ENCODE assay signal across 23 cellular contexts in genomic region chr1:25913166-25913565, GRCh38. TPM values are rescaled to one million over a fixed set of nuclear protein-coding genes. Genes with fewer than 3 reads are reported as not detected.
DNase-seq lines count a peak whose midpoint lies in the region; ATAC-seq and TF ChIP-seq lines count a peak whose summit lies in the region.
"Had no signal": no experiment of that assay in that cellular context is flagged by ENCODE, and none has a peak within 500 bp of the region (broad histone marks: within the 10 kb centered on the region; RNA-seq: fewer than 3 reads in every experiment).

No MANE protein-coding gene starts in this region.

- dilution Hi-C loops in IMR-90 (cut with HindIII; ENCODE audit: low sequenced_read_pairs, unreplicated experiment), result no loop called here

- DNase-seq in IMR-90 (no peak), epithelial cell of esophagus (ENCODE audit: low read depth) (peak; percentile 26), mesenchymal stem cell (peak; percentile 27), trophoblast cell (peak; percentile 65 to 78), osteocyte (ENCODE audit: extremely low spot score, unreplicated experiment) (no peak), dedifferentiated amniotic fluid mesenchymal stem cell (ENCODE audit: extremely low spot score) (no peak), Peyer's patch (no peak), NCI-H524 (lab: John Stamatoyannopoulos, UW) (no peak)
- DNase-seq: 8988T; ACHN; AML-193; BE2C; CD4-positive, alpha-beta T cell; CD8-positive, alpha-beta memory T cell; DMS 273 treated with DMSO at 0.1 percent for 48 hours; DMS79; GDM1; GOT3 had no signal

- no peak for TF ChIP-seq RAD21 in IMR-90 (IDR thresholded peaks at IDR 0.05; ENCODE audit: low read length)

- H2BK15ac ChIP-seq in IMR-90 (ENCODE audit: low read depth, low read length) (peak overlapping the region; percentile 41; the same call in 1 of the 3 replicates), mesenchymal stem cell (ENCODE audit: low read depth, poor library complexity, severe bottlenecking) (no peak overlapping the region)

- H2AK9ac ChIP-seq in IMR-90 (replicated peaks; ENCODE audit: low read depth, low read length, poor library complexity), result no peak overlapping the region

- H4K8ac ChIP-seq in IMR-90 (ENCODE audit: low read depth in 2 of 2, low read length in 2 of 2) (no peak overlapping the region), mesenchymal stem cell (ENCODE audit: low read length) (no peak overlapping the region), trophoblast cell (ENCODE audit: low read depth, low read length) (no peak overlapping the region)

- POLR2A ChIA-PET in IMR-90 (lab: Charles Lee; ENCODE audit: unreplicated experiment), result no interaction called here

- TF ChIP-seq CTCF in IMR-90 (conservative IDR thresholded peaks at IDR 0.05; ENCODE audit: low read depth, low read length) (no peak), epithelial cell of esophagus (IDR thresholded peaks at IDR 0.05; ENCODE audit: insufficient read depth, low read depth, low read length, missing control alignments) (no peak), osteocyte (IDR thresholded peaks at IDR 0.05) (no peak), Peyer's patch (IDR thresholded peaks at IDR 0.05) (no peak)

- no peak overlapping the region for H4K12ac ChIP-seq in trophoblast cell (ENCODE audit: low read depth, low read length)

- H3K4ac ChIP-seq in IMR-90 (ENCODE audit: low read depth, low read length) (peak overlapping the region; percentile 15; the same call in 1 of the 2 replicates), mesenchymal stem cell (ENCODE audit: low read depth in 1 of 2, low read length in 2 of 2) (no peak overlapping the region), trophoblast cell (ENCODE audit: low read depth, low read length) (no peak overlapping the region)

- no peak overlapping the region for H3K4me3 Mint-ChIP-seq in osteocyte (ENCODE audit: unreplicated experiment)
- H3K4me3 Mint-ChIP-seq: CD14-positive monocyte; CD4-positive, alpha-beta T cell; CD8-positive, alpha-beta memory T cell had no signal

- no peaks in the 10 kb centered on the region for H3K9me3 Mint-ChIP-seq in osteocyte (ENCODE audit: unreplicated experiment)
- H3K9me3 Mint-ChIP-seq: CD4-positive, alpha-beta T cell; CD8-positive, alpha-beta memory T cell had no signal

- in situ Hi-C loops in IMR-90 (cut with MboI; ENCODE audit: low sequenced_read_pairs), result no loop called here

- H3K9ac ChIP-seq in IMR-90 (ENCODE audit: low read depth, low read length) (no peak overlapping the region), mesenchymal stem cell (ENCODE audit: low read length) (no peak overlapping the region), trophoblast cell (ENCODE audit: low read length) (no peak overlapping the region)
- H3K9ac ChIP-seq: BLaER1 treated with 17β-estradiol and CSF1 and Interleukin-3, amounts not matched to agents 10 nM and 100 nM had no signal

- H3K4me3 ChIP-seq in IMR-90 (ENCODE audit: insufficient read depth, low read depth, low read length) (no peak overlapping the region), epithelial cell of esophagus (ENCODE audit: low read length) (no peak overlapping the region), mesenchymal stem cell (ENCODE audit: insufficient read depth in 1 of 2, low read depth in 1 of 2, low read length in 2 of 2) (no peak overlapping the region), trophoblast cell (ENCODE audit: low read depth, low read length) (no peak overlapping the region), Peyer's patch (no peak overlapping the region)
- H3K4me3 ChIP-seq: A549; BLaER1 treated with 17β-estradiol and CSF1 and Interleukin-3, amounts not matched to agents 10 nM and 100 nM; GM12878; HAP-1 had no signal

- no peaks in the 10 kb centered on the region for H3K36me3 ChIP-seq in IMR-90 (ENCODE audit: control insufficient read depth, insufficient read depth, low read length)
- no peaks in the 10 kb centered on the region for H3K36me3 ChIP-seq in mesenchymal stem cell (ENCODE audit: control insufficient read depth in 1 of 2, insufficient read depth in 2 of 2, low read depth in 1 of 2, low read length in 2 of 2)
- H3K36me3 ChIP-seq in trophoblast cell (ENCODE audit: control insufficient read depth in 1 of 2, insufficient read depth in 2 of 2, low read length in 2 of 2), result no peaks in the 10 kb centered on the region
- H3K36me3 ChIP-seq in Peyer's patch, result no peaks in the 10 kb centered on the region
- H3K36me3 ChIP-seq: BE2C; BLaER1 treated with 17β-estradiol and CSF1 and Interleukin-3, amounts not matched to agents 10 nM and 100 nM; HAP-1 had no signal

- H2BK20ac ChIP-seq in IMR-90 (ENCODE audit: low read depth, low read length), result no peak overlapping the region

- CTCF ChIA-PET in IMR-90 (lab: Yijun Ruan, JAX), result interaction anchor here (1.8 kb wide), 1 partner anchor 9 kb away, joined by 4 read pairs; no protein-coding TSS in a partner anchor

- no TSS peak for BruUV-seq in IMR-90 (replicated peaks; lab: Mats Ljungman, UMichigan)

- H2BK12ac ChIP-seq in mesenchymal stem cell (ENCODE audit: low read length in 2 of 2), result no peak overlapping the region
- H2BK12ac ChIP-seq in trophoblast cell (ENCODE audit: low read length), result no peak overlapping the region

- H2AFZ ChIP-seq in IMR-90 (replicated peaks; ENCODE audit: low read length, poor library complexity) (no peak overlapping the region), mesenchymal stem cell (ENCODE audit: low read depth, low read length) (no peak overlapping the region), trophoblast cell (ENCODE audit: insufficient read depth, low read length, poor library complexity) (no peak overlapping the region)

- no peak for TF ChIP-seq POLR2A in IMR-90 (IDR thresholded peaks at IDR 0.05; ENCODE audit: low read depth, low read length)
- no peak for TF ChIP-seq POLR2A in Peyer's patch (IDR thresholded peaks at IDR 0.05)

- no peaks in the 10 kb centered on the region for H4K20me1 ChIP-seq in IMR-90 (ENCODE audit: insufficient read depth, low read length)
- H4K20me1 ChIP-seq: BLaER1 treated with 17β-estradiol and CSF1 and Interleukin-3, amounts not matched to agents 10 nM and 100 nM had no signal

- peak overlapping the region; percentile 39; the same call in 1 of the 2 replicates for H2BK120ac ChIP-seq in IMR-90 (ENCODE audit: low read depth, low read length)
- H2BK120ac ChIP-seq in mesenchymal stem cell (ENCODE audit: low read depth, low read length), result no peak overlapping the region
- H2BK120ac ChIP-seq in trophoblast cell (ENCODE audit: insufficient read depth, low read length, poor library complexity), result no peak overlapping the region

- no peak overlapping the region for H4K5ac ChIP-seq in IMR-90 (ENCODE audit: low read depth, low read length)

- H3K4me2 ChIP-seq in IMR-90 (ENCODE audit: low read depth, low read length), result no peak overlapping the region
- H3K4me2 ChIP-seq in mesenchymal stem cell (ENCODE audit: low read length, poor library complexity, severe bottlenecking), result no peak overlapping the region
- H3K4me2 ChIP-seq in trophoblast cell (ENCODE audit: low read length), result no peak overlapping the region
- H3K4me2 ChIP-seq: A549; BLaER1 treated with 17β-estradiol and CSF1 and Interleukin-3, amounts not matched to agents 10 nM and 100 nM had no signal

- H2BK5ac ChIP-seq in IMR-90 (ENCODE audit: low read depth, low read length, poor library complexity, severe bottlenecking) (peak overlapping the region; percentile 14), mesenchymal stem cell (ENCODE audit: low read depth, low read length, poor library complexity, severe bottlenecking) (no peak overlapping the region), trophoblast cell (ENCODE audit: low read depth, low read length, poor library complexity) (no peak overlapping the region)

- H3K4me1 ChIP-seq in IMR-90 (ENCODE audit: control insufficient read depth, insufficient read depth, low read length) (peaks cover 8% of the 10 kb centered on the region; the same call in 1 of the 2 replicates), mesenchymal stem cell (ENCODE audit: control insufficient read depth, insufficient read depth, low read depth, low read length) (peaks cover 6% of the 10 kb centered on the region), trophoblast cell (ENCODE audit: control insufficient read depth in 1 of 2, insufficient read depth in 2 of 2, low read length in 2 of 2) (peaks cover 4 to 6% of the 10 kb centered on the region in 2 experiments), Peyer's patch (no peaks in the 10 kb centered on the region)
- H3K4me1 ChIP-seq: BE2C, HAP-1 had no signal

- H3K27ac ChIP-seq in IMR-90 (ENCODE audit: insufficient read depth, low read length), result no peak overlapping the region
- peak overlapping the region; percentile 60 for H3K27ac ChIP-seq in mesenchymal stem cell (ENCODE audit: low read length, poor library complexity, severe bottlenecking)
- no peak overlapping the region for H3K27ac ChIP-seq in trophoblast cell (ENCODE audit: low read depth, low read length)
- no peak overlapping the region for H3K27ac ChIP-seq in Peyer's patch
- H3K27ac ChIP-seq: A549; BLaER1 treated with 17β-estradiol and CSF1 and Interleukin-3, amounts not matched to agents 10 nM and 100 nM had no signal

- H3K4me1 Mint-ChIP-seq in osteocyte (ENCODE audit: unreplicated experiment), result peaks cover 11% of the 10 kb centered on the region

- peak overlapping the region; percentile 35; the same call in 1 of the 2 replicates for H3K18ac ChIP-seq in IMR-90 (ENCODE audit: low read depth, low read length)
- no peak overlapping the region for H3K18ac ChIP-seq in mesenchymal stem cell (ENCODE audit: low read depth in 1 of 2, low read length in 2 of 2)
- no peak overlapping the region for H3K18ac ChIP-seq in trophoblast cell (ENCODE audit: low read length)

- no peaks in the 10 kb centered on the region for H3K36me3 Mint-ChIP-seq in osteocyte (ENCODE audit: unreplicated experiment)
- H3K36me3 Mint-ChIP-seq: CD14-positive monocyte; CD8-positive, alpha-beta memory T cell had no signal

- H3K27me3 Mint-ChIP-seq in osteocyte (ENCODE audit: unreplicated experiment), result no peaks in the 10 kb centered on the region
- H3K27me3 Mint-ChIP-seq: CD4-positive, alpha-beta T cell; CD8-positive, alpha-beta memory T cell had no signal

- H3K27ac Mint-ChIP-seq in osteocyte (ENCODE audit: unreplicated experiment), result no peak overlapping the region
- H3K27ac Mint-ChIP-seq: CD4-positive, alpha-beta T cell had no signal

- H4K91ac ChIP-seq in IMR-90 (ENCODE audit: insufficient read depth, low read depth, low read length) (no peak overlapping the region), mesenchymal stem cell (ENCODE audit: low read length) (no peak overlapping the region), trophoblast cell (ENCODE audit: low read depth, low read length) (no peak overlapping the region)

- H3K79me1 ChIP-seq in IMR-90 (ENCODE audit: low read depth in 1 of 2, low read length in 2 of 2), result peaks cover 0 to 3% of the 10 kb centered on the region in 2 experiments; a peak in 1 of 4 replicates
- no peaks in the 10 kb centered on the region for H3K79me1 ChIP-seq in mesenchymal stem cell (replicated peaks; ENCODE audit: low read length, poor library complexity, severe bottlenecking)
- H3K79me1 ChIP-seq in trophoblast cell (ENCODE audit: low read length), result no peaks in the 10 kb centered on the region

- no peak overlapping the region for H3K23ac ChIP-seq in IMR-90 (ENCODE audit: low read depth, low read length)
- no peak overlapping the region for H3K23ac ChIP-seq in mesenchymal stem cell (ENCODE audit: low read length in 2 of 2)
- no peak overlapping the region for H3K23ac ChIP-seq in trophoblast cell (ENCODE audit: low read length)

- H3K9me3 ChIP-seq in IMR-90 (ENCODE audit: control insufficient read depth, insufficient read depth, low read length), result no peaks in the 10 kb centered on the region
- no peaks in the 10 kb centered on the region for H3K9me3 ChIP-seq in mesenchymal stem cell (ENCODE audit: control insufficient read depth, low read length)
- H3K9me3 ChIP-seq in trophoblast cell (ENCODE audit: insufficient read depth, low read depth, low read length), result no peaks in the 10 kb centered on the region
- no peaks in the 10 kb centered on the region for H3K9me3 ChIP-seq in Peyer's patch
- H3K9me3 ChIP-seq: A549; BE2C; BLaER1 treated with 17β-estradiol and CSF1 and Interleukin-3, amounts not matched to agents 10 nM and 100 nM; HAP-1 had no signal

- H3K9me1 ChIP-seq in IMR-90 (ENCODE audit: insufficient read depth, low read length), result peaks cover 8% of the 10 kb centered on the region; the same call in 1 of the 2 replicates

- H3K27me3 ChIP-seq in IMR-90 (ENCODE audit: control insufficient read depth, insufficient read depth, low read length), result no peaks in the 10 kb centered on the region
- H3K27me3 ChIP-seq in mesenchymal stem cell (ENCODE audit: control insufficient read depth in 1 of 2, insufficient read depth in 1 of 2, low read length in 2 of 2), result no peaks in the 10 kb centered on the region
- no peaks in the 10 kb centered on the region for H3K27me3 ChIP-seq in trophoblast cell (ENCODE audit: insufficient read depth, low read length)
- H3K27me3 ChIP-seq in Peyer's patch, result no peaks in the 10 kb centered on the region
- H3K27me3 ChIP-seq: BE2C; BLaER1 treated with 17β-estradiol and CSF1 and Interleukin-3, amounts not matched to agents 10 nM and 100 nM had no signal

- ATAC-seq in IMR-90 (ENCODE audit: low read depth), result no peak
- ATAC-seq: GM12878 had no signal

- intact Hi-C loops in IMR-90 (cut with micrococcal nuclease), result no loop called here

- H3K79me2 ChIP-seq in trophoblast cell (ENCODE audit: control insufficient read depth, insufficient read depth, low read length, poor library complexity), result no peaks in the 10 kb centered on the region

- no peak overlapping the region for H3K56ac ChIP-seq in IMR-90 (ENCODE audit: extremely low read depth, insufficient read depth, low read length)

- no peak overlapping the region for H3K14ac ChIP-seq in IMR-90 (replicated peaks; ENCODE audit: low read depth, low read length)
- no peak overlapping the region for H3K14ac ChIP-seq in mesenchymal stem cell (ENCODE audit: low read length in 2 of 2)
- no peak overlapping the region for H3K14ac ChIP-seq in trophoblast cell (ENCODE audit: low read length)

- H2AK5ac ChIP-seq in IMR-90 (ENCODE audit: low read depth, low read length), result peak overlapping the region; percentile 26; the same call in 1 of the 2 replicates
- H2AK5ac ChIP-seq in mesenchymal stem cell (ENCODE audit: low read length, severe bottlenecking), result peak overlapping the region; percentile 2
- no peak overlapping the region for H2AK5ac ChIP-seq in trophoblast cell (ENCODE audit: low read length)

RNA-seq across cellular contexts. Expression of gene STMN1, which starts 6.9 kb away (rescaled TPM):
- total RNA-seq in IMR-90 (2012; rRNA removed) (93.0 and 194 TPM in 2 replicates), osteocyte (238 and 255 TPM in 2 replicates), Peyer's patch (10 to 100 TPM; 21.2 to 62.7 (median 26.8) TPM)
- 179 and 273 TPM in 2 replicates for polyA plus RNA-seq in IMR-90 (2012; rRNA removed)
- 28.5 and 67.8 TPM in 2 replicates for polyA plus RNA-seq in IMR-90 (2012; cell fraction: cytosol; rRNA removed)
- polyA plus RNA-seq in IMR-90 (2012; cell fraction: nucleus; rRNA removed; ENCODE audit: low replicate concordance), result 11.0 and 55.5 TPM in 2 replicates
- 158 TPM for polyA plus RNA-seq in mesenchymal stem cell (2013, experiment 1 of 2)
- 158 TPM for polyA plus RNA-seq in mesenchymal stem cell (2013, experiment 2 of 2)
- 444 and 486 TPM in 2 replicates for polyA plus RNA-seq in trophoblast cell (2013)

RNA-seq across cellular contexts. Expression of gene PAQR7, which starts 37.7 kb away (rescaled TPM):
- total RNA-seq in IMR-90 (2012; rRNA removed) (8.3 and 9.0 TPM in 2 replicates), osteocyte (11.0 and 11.6 TPM in 2 replicates), Peyer's patch (10 to 100 TPM in 1 of 4 donors, 1 to 10 TPM in 3; 6.7 to 12.1 (median 7.8) TPM)
- 12.0 and 12.9 TPM in 2 replicates for polyA plus RNA-seq in IMR-90 (2012; rRNA removed)
- polyA plus RNA-seq in IMR-90 (2012; cell fraction: cytosol; rRNA removed), result 7.6 and 16.9 TPM in 2 replicates
- 33.3 and 47.8 TPM in 2 replicates for polyA plus RNA-seq in IMR-90 (2012; cell fraction: nucleus; rRNA removed; ENCODE audit: low replicate concordance)
- polyA plus RNA-seq in mesenchymal stem cell (2013, experiment 1 of 2), result 10.5 TPM
- polyA plus RNA-seq in mesenchymal stem cell (2013, experiment 2 of 2), result 10.0 TPM
- 13.5 and 14.9 TPM in 2 replicates for polyA plus RNA-seq in trophoblast cell (2013)

RNA-seq across cellular contexts. Expression of gene AUNIP, which starts 53.9 kb away (rescaled TPM):
- total RNA-seq in IMR-90 (2012; rRNA removed) (3.9 and 5.0 TPM in 2 replicates), osteocyte (1.3 and 1.9 TPM in 2 replicates), Peyer's patch (1 to 10 TPM in 1 of 4 donors, under 1 TPM in 1, not detected in 2; 0.95 to 1.6 TPM)
- 2.2 and 2.4 TPM in 2 replicates for polyA plus RNA-seq in IMR-90 (2012; rRNA removed)
- 0.52 and 0.65 TPM in 2 replicates for polyA plus RNA-seq in IMR-90 (2012; cell fraction: cytosol; rRNA removed)
- polyA plus RNA-seq in IMR-90 (2012; cell fraction: nucleus; rRNA removed; ENCODE audit: low replicate concordance), result 0.39 and 0.96 TPM in 2 replicates
- 0.73 TPM for polyA plus RNA-seq in mesenchymal stem cell (2013, experiment 1 of 2)
- polyA plus RNA-seq in mesenchymal stem cell (2013, experiment 2 of 2), result 0.89 TPM
- polyA plus RNA-seq in trophoblast cell (2013), result 9.2 and 9.4 TPM in 2 replicates
- total RNA-seq: CD4-positive, alpha-beta T cell had no signal
- polyA plus RNA-seq: CD8-positive, alpha-beta memory T cell had no signal

Comparison
In these comparisons a context has a peak if more than half of its experiments do, and no peak if none do; other contexts are left out.
1. DNase-seq: peak in epithelial cell of esophagus (single experiment), mesenchymal stem cell (single experiment) and trophoblast cell (2 of 2); none in IMR-90 (single experiment), osteocyte (single experiment), dedifferentiated amniotic fluid mesenchymal stem cell (single experiment), Peyer's patch (0 of 3) and NCI-H524 (0 of 2).